Comparison of ENCODE assay signal across 9 cellular contexts in genomic region chr17:31550389-31551056, GRCh38.
DNase-seq lines count a peak whose midpoint lies in the region; ATAC-seq, FAIRE-seq and TF ChIP-seq lines count a peak whose summit lies in the region.
"Had no signal": no experiment of that assay in that cellular context is flagged by ENCODE, and none has a peak within 500 bp of the region (broad histone marks: within the 10 kb centered on the region; RNA-seq: fewer than 3 reads in every experiment).

No MANE protein-coding gene starts in this region.

- H3K27me3 Mint-ChIP-seq in endothelial cell (ENCODE audit: unreplicated experiment) = peaks cover 10% of the 10 kb centered on the region

- WGBS in pancreas, 2 donors = 13 to 14% methylated on average over 17 of the region's 17 CpGs

- DNase-seq in NOMO-1 (lab: John Stamatoyannopoulos, UW; ENCODE audit: unreplicated experiment in 2 of 2) (peak; percentile 7 to 46), NOMO-1 treated with dmso at 0.1 percent for 144 hours (lab: John Stamatoyannopoulos, UW; ENCODE audit: unreplicated experiment) (no peak), Peyer's patch (no peak), endothelial cell (ENCODE audit: low spot score) (no peak), pancreas (peak in 1 of 6 donors; percentile 54), NCI-H82 treated with DMSO at 0.1 percent for 48 hours (lab: John Stamatoyannopoulos, UW; ENCODE audit: unreplicated experiment) (no peak), NCI-H2081 treated with DMSO at 0.1 percent for 48 hours (lab: John Stamatoyannopoulos, UW) (no peak)

- no peaks in the 10 kb centered on the region for H3K36me3 ChIP-seq in Peyer's patch
- no peaks in the 10 kb centered on the region for H3K36me3 ChIP-seq in pancreas

- no peaks in the 10 kb centered on the region for H3K9me3 ChIP-seq in Peyer's patch
- H3K9me3 ChIP-seq in pancreas = no peaks in the 10 kb centered on the region

- H3K4me1 Mint-ChIP-seq in endothelial cell (ENCODE audit: unreplicated experiment) = peaks cover 13% of the 10 kb centered on the region

- no peak for FAIRE-seq in pancreas (lab: Jason Lieb, UNC)
- FAIRE-seq: colon had no signal

- H3K27ac ChIP-seq in Peyer's patch (peak overlapping the region; percentile 77 to 94 (median 88)), pancreas (peak overlapping the region; percentile 59 to 91 (median 76))

- H3K27ac Mint-ChIP-seq in endothelial cell (ENCODE audit: unreplicated experiment) = peak overlapping the region; percentile 25

- H3K4me1 ChIP-seq in Peyer's patch (peaks cover 0 to 6% (median 3%) of the 10 kb centered on the region in 4 donors), pancreas (peaks cover 0 to 5% (median 5%) of the 10 kb centered on the region in 3 donors)

- intact Hi-C loops in pancreas (cut with DNase I) = no loop called here

- peak overlapping the region; percentile 84 for H3K4me3 Mint-ChIP-seq in endothelial cell (ENCODE audit: unreplicated experiment)

- H3K36me3 Mint-ChIP-seq in endothelial cell (ENCODE audit: low read depth, unreplicated experiment) = peaks cover 6% of the 10 kb centered on the region

- H3K27me3 ChIP-seq in Peyer's patch (no peaks in the 10 kb centered on the region), pancreas (no peaks in the 10 kb centered on the region)

- peak in 3 of 4 donors; percentile 11 to 51 (median 40) for ATAC-seq in pancreas
- no peak for ATAC-seq in HG02571 (IDR thresholded peaks at IDR 0.05; ENCODE audit: unreplicated experiment)

- peak overlapping the region; percentile 77 to 95 (median 86) for H3K4me3 ChIP-seq in Peyer's patch
- peak overlapping the region; percentile 64 to 97 (median 87) for H3K4me3 ChIP-seq in pancreas

- H3K9me3 Mint-ChIP-seq in endothelial cell (ENCODE audit: unreplicated experiment) = no peaks in the 10 kb centered on the region

- TF ChIP-seq POLR2A in Peyer's patch (IDR thresholded peaks at IDR 0.05) = no peak

- TF ChIP-seq CTCF in Peyer's patch (IDR thresholded peaks at IDR 0.05) (no peak), endothelial cell (IDR thresholded peaks at IDR 0.05; ENCODE audit: unreplicated experiment) (no peak), pancreas (IDR thresholded peaks at IDR 0.05) (no peak)

Comparison
In these comparisons a context has a peak if more than half of its experiments do, and no peak if none do; other contexts are left out.
1. DNase-seq: peak in NOMO-1 (2 of 2); none in NOMO-1 treated with dmso at 0.1 percent for 144 hours (single experiment), Peyer's patch (0 of 3), endothelial cell (single experiment), NCI-H82 treated with DMSO at 0.1 percent for 48 hours (single experiment) and NCI-H2081 treated with DMSO at 0.1 percent for 48 hours (single experiment).